Comparison of ENCODE assay signal across 11 cellular contexts in the genomic region with DNA sequence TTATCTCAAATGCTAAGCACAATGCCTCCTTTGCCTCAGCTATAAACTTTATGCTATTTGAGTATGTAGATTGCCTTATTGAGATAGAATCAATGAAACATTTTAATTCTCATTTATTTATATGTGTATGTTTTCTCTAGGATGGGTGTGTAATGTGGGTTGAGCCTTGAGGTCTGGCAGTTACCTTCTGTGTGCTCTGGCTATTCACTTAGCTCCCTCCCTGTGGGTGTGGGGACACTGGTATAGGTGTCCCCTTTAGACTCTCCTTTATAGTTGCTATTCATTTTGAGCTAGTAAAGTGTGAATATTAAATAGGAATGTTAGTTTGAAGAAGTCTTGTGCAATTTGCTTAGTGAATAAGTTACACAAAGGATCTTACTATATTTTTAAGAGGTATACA. TPM values are rescaled to one million over a fixed set of nuclear protein-coding genes. Genes with fewer than 3 reads are reported as not detected.
"Had no signal": no experiment of that assay in that cellular context is flagged by ENCODE, and none has a peak within 500 bp of the region (broad histone marks: within the 10 kb centered on the region; RNA-seq: fewer than 3 reads in every experiment).

No MANE protein-coding gene starts in this region.

- ATAC-seq: HCT116, HepG2 had no signal

- H3K4me3 Mint-ChIP-seq: HFFc6, IgD-negative memory B cell had no signal

- H3K9me3 ChIP-seq: HAP-1 had no signal

- H3K36me3 Mint-ChIP-seq: IgD-negative memory B cell had no signal

- FAIRE-seq: HepG2 had no signal

- DNase-seq: GM23248, GOT3, H7, HFFc6 had no signal

- H3K27ac Mint-ChIP-seq: HFFc6, IgD-negative memory B cell had no signal

- H3K4me1 ChIP-seq: HAP-1 had no signal

- H3K36me3 ChIP-seq: HAP-1 had no signal

- H3K27ac ChIP-seq: GM23248, HL-60 had no signal

- H3K9ac ChIP-seq: GM23248 had no signal

- H3K4me3 ChIP-seq: GM23248, HAP-1 had no signal

RNA-seq across cellular contexts. Expression of gene SLC9A4, which starts 1.8 kb away (rescaled TPM):
- total RNA-seq: GM23248, H4, H7, HepG2, HT1080 had no signal
- polyA plus RNA-seq: GM23248, HepG2, IgD-negative memory B cell had no signal

RNA-seq across cellular contexts. Expression of gene IL18RAP, which starts 51.8 kb away (rescaled TPM):
- total RNA-seq: GM23248, H7, HepG2, HFFc6, HT1080 had no signal
